In the genomic region with DNA sequence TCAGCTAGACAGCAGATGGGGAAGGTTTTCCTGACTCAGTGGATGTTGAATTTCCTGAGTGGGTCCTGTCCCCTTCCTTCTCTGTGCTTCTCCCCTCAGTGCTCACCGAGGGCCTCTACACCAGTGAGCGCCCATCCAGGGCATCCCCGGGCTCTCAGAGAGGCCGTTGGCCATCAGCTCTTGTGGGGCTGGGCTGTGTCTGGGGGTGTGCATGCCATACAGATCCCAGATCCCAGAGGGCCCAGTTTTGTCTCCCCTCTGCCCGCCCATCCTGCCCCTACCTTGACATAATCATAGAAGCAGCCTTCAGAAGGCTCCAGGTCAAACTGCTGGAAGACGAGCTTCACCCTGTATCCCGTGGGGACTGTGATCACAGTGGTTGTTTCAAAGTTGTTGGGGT, we compare ENCODE assay signal across 11 cellular contexts. TPM values are rescaled to one million over a fixed set of nuclear protein-coding genes. Genes with fewer than 3 reads are reported as not detected.
DNase-seq lines count a peak whose midpoint lies in the region; ATAC-seq, FAIRE-seq and TF ChIP-seq lines count a peak whose summit lies in the region.
"Had no signal": no experiment of that assay in that cellular context is flagged by ENCODE, and none has a peak within 500 bp of the region (broad histone marks: within the 10 kb centered on the region; RNA-seq: fewer than 3 reads in every experiment).

No MANE protein-coding gene starts in this region.

- POLR2A ChIA-PET in A549 (lab: Yijun Ruan, JAX), result interaction anchor here (1.5 to 3.6 kb wide), 2 partner anchors 11 to 30 kb away, joined by 5 to 19 read pairs; a partner anchor contains a TSS

- H3K27me3 ChIP-seq in NT2/D1 (ENCODE audit: insufficient read depth, insufficient read length) (no peaks in the 10 kb centered on the region), hepatocyte (no peaks in the 10 kb centered on the region), rectal smooth muscle tissue (ENCODE audit: control insufficient read depth, insufficient read depth, low read length) (no peaks in the 10 kb centered on the region)

- no peak for TF ChIP-seq RAD21 in A549 (conservative IDR thresholded peaks at IDR 0.05 in 1 of 2, IDR thresholded peaks at IDR 0.05 in 1 of 2)

- DNase-seq in A549 (ENCODE audit: low read depth in 1 of 2, low spot score in 1 of 2) (no peak), NT2/D1 (ENCODE audit: low read depth, low spot score) (no peak), hepatocyte (ENCODE audit: low spot score) (no peak), ureter (ENCODE audit: low spot score) (no peak), NCI-H748 (lab: John Stamatoyannopoulos, UW; ENCODE audit: unreplicated experiment) (no peak)
- DNase-seq: CD4-positive, CD25-positive, alpha-beta regulatory T cell; GOT3; stimulated activated naive CD4-positive, alpha-beta T cell treated with Interleukin-2 at 50 U/mL for 16 hours had no signal

- H2AFZ ChIP-seq in hepatocyte, result no peak overlapping the region

- no peak for ATAC-seq in A549
- no peak for ATAC-seq in SK-N-SH treated with all-trans-retinoic acid at 6 μM for 48 hours
- no peak for ATAC-seq in HG03469 (IDR thresholded peaks at IDR 0.05; ENCODE audit: unreplicated experiment)

- H3K4me2 ChIP-seq in A549 (peak overlapping the region; percentile 79), hepatocyte (peak overlapping the region; percentile 75)

- TF ChIP-seq POLR2A in A549 (IDR thresholded peaks at IDR 0.05; ENCODE audit: low read length), result no peak

- no peaks in the 10 kb centered on the region for H4K20me1 ChIP-seq in hepatocyte (ENCODE audit: insufficient read depth, poor library complexity, severe bottlenecking)

- H3K4me1 ChIP-seq in A549 (peaks cover 20% of the 10 kb centered on the region; the same call in 2 of the 3 replicates), NT2/D1 (ENCODE audit: insufficient read depth, insufficient read length) (peaks cover 41% of the 10 kb centered on the region), hepatocyte (ENCODE audit: insufficient read depth) (no peaks in the 10 kb centered on the region), rectal smooth muscle tissue (ENCODE audit: control insufficient read depth, insufficient read depth, low read length) (peaks cover 11% of the 10 kb centered on the region)

- 87% methylated on average over 7 of the region's 7 CpGs for WGBS in A549 (ENCODE audit: missing lambda C conversion rate)
- WGBS in hepatocyte (ENCODE audit: low lambda C conversion rate, missing lambda C conversion rate), result 97% methylated on average over 7 of the region's 7 CpGs

- peak overlapping the region; percentile 32 for H3K9ac ChIP-seq in NT2/D1 (ENCODE audit: insufficient read length, low read depth)
- H3K9ac ChIP-seq in rectal smooth muscle tissue (ENCODE audit: low read length), result no peak overlapping the region

- H3K9me3 ChIP-seq in A549, result no peaks in the 10 kb centered on the region
- H3K9me3 ChIP-seq in NT2/D1 (ENCODE audit: insufficient read depth, low read length), result no peaks in the 10 kb centered on the region
- no peaks in the 10 kb centered on the region for H3K9me3 ChIP-seq in hepatocyte (ENCODE audit: low read depth)

- H3K9me2 ChIP-seq in hepatocyte (replicated peaks; ENCODE audit: insufficient read depth), result no peaks in the 10 kb centered on the region

- CTCF ChIA-PET in A549 (lab: Yijun Ruan, JAX), result interaction anchor here (0.5 to 13.4 kb wide), 16 partner anchors 9 to 147 kb away, joined by 3 to 197 read pairs (median 5); a partner anchor contains a TSS

- FAIRE-seq in A549 (lab: Jason Lieb, UNC), result no peak

- TF ChIP-seq CTCF in A549 (IDR thresholded peaks at IDR 0.05) (no peak), hepatocyte (IDR thresholded peaks at IDR 0.05; ENCODE audit: poor library complexity) (no peak)

- no peaks in the 10 kb centered on the region for H3K79me2 ChIP-seq in hepatocyte

- no peaks in the 10 kb centered on the region for H3K36me3 ChIP-seq in NT2/D1 (ENCODE audit: insufficient read depth, insufficient read length, low read length)
- H3K36me3 ChIP-seq in hepatocyte (replicated peaks; ENCODE audit: insufficient read depth, low read depth), result no peaks in the 10 kb centered on the region
- H3K36me3 ChIP-seq in rectal smooth muscle tissue (ENCODE audit: control insufficient read depth, insufficient read depth, low read length), result peaks cover 2% of the 10 kb centered on the region

- peak overlapping the region; percentile 85 to 91 for H3K27ac ChIP-seq in A549
- H3K27ac ChIP-seq in hepatocyte, result no peak overlapping the region
- peak overlapping the region; percentile 62 for H3K27ac ChIP-seq in rectal smooth muscle tissue (ENCODE audit: low read depth, low read length)

- no peak for TF ChIP-seq EP300 in A549 (IDR thresholded peaks at IDR 0.05)

- H3K4me3 ChIP-seq in A549, result no peak overlapping the region
- no peak overlapping the region for H3K4me3 ChIP-seq in NT2/D1 (ENCODE audit: insufficient read length, low read depth)
- H3K4me3 ChIP-seq in hepatocyte, result no peak overlapping the region
- peak overlapping the region; percentile 58 for H3K4me3 ChIP-seq in rectal smooth muscle tissue (ENCODE audit: low read length)

TF ChIP-seq in A549, 52 proteins besides CTCF, POLR2A, EP300 and RAD21 (continues in another document):
- no peak for TF ChIP-seq CEBPB (IDR thresholded peaks at IDR 0.05)

TF ChIP-seq in SK-N-SH treated with all-trans-retinoic acid at 6 μM for 48 hours, 23 proteins besides CTCF, POLR2A, EP300 and RAD21:
- TF ChIP-seq ZNF70 (CRISPR knock-in tag; IDR thresholded peaks at IDR 0.05) (no peak), TCF4 (CRISPR knock-in tag; IDR thresholded peaks at IDR 0.05; ENCODE audit: borderline replicate concordance) (no peak), ARNTL (CRISPR knock-in tag; IDR thresholded peaks at IDR 0.05; ENCODE audit: borderline replicate concordance, low read depth) (no peak), BACH2 (CRISPR knock-in tag; IDR thresholded peaks at IDR 0.05; ENCODE audit: borderline replicate concordance) (no peak), TOX (CRISPR knock-in tag; IDR thresholded peaks at IDR 0.05; ENCODE audit: borderline replicate concordance) (no peak)

RNA-seq across cellular contexts. Expression of a gene that starts 1.1 kb away (rescaled TPM):
- polyA plus RNA-seq in A549 (2011; rRNA removed) (36.0 and 57.8 TPM in 2 replicates), A549 (2017; fragmentation: RNase III; extraction: RNeasy Plus Mini Kit Qiagen cat#74134 plus additional on column Dnase treatment) (24.8 to 40.4 TPM (median 31.4 TPM) in 3 replicates), hepatocyte (89.6 and 95.1 TPM in 2 replicates)
- polyA plus RNA-seq in A549 (2012; cell fraction: cytosol; rRNA removed), result 18.5 and 25.0 TPM in 2 replicates
- polyA plus RNA-seq in A549 (2012; cell fraction: nucleus; rRNA removed), result 52.6 and 57.7 TPM in 2 replicates
- 30.6 and 32.9 TPM in 2 replicates for polyA minus RNA-seq in A549 (2011; rRNA and poly(A)+ RNA removed)
- total RNA-seq in hepatocyte (80.1 and 85.4 TPM in 2 replicates), ureter (455 TPM)

RNA-seq across cellular contexts. Expression of a gene that starts 17.8 kb away (rescaled TPM):
- 30.4 and 32.4 TPM in 2 replicates for polyA plus RNA-seq in A549 (2011; rRNA removed)
- 12.2 and 17.4 TPM in 2 replicates for polyA plus RNA-seq in A549 (2012; cell fraction: cytosol; rRNA removed)
- polyA plus RNA-seq in A549 (2012; cell fraction: nucleus; rRNA removed), result 25.9 and 28.2 TPM in 2 replicates
- 20.8 to 28.3 TPM (median 25.2 TPM) in 3 replicates for polyA plus RNA-seq in A549 (2017; fragmentation: RNase III; extraction: RNeasy Plus Mini Kit Qiagen cat#74134 plus additional on column Dnase treatment)
- polyA minus RNA-seq in A549 (2011; rRNA and poly(A)+ RNA removed), result 48.3 and 54.9 TPM in 2 replicates
- total RNA-seq in hepatocyte, result 60.0 and 64.5 TPM in 2 replicates
- polyA plus RNA-seq in hepatocyte, result 26.4 and 35.5 TPM in 2 replicates
- 110 TPM for total RNA-seq in ureter

RNA-seq across cellular contexts. Expression of a gene that starts 30.7 kb away (rescaled TPM):
- polyA plus RNA-seq in A549 (2011; rRNA removed) (107 and 109 TPM in 2 replicates), A549 (2017; fragmentation: RNase III; extraction: RNeasy Plus Mini Kit Qiagen cat#74134 plus additional on column Dnase treatment) (61.2 to 76.2 TPM (median 65.5 TPM) in 3 replicates), hepatocyte (130 and 143 TPM in 2 replicates)
- 24.7 and 35.9 TPM in 2 replicates for polyA plus RNA-seq in A549 (2012; cell fraction: cytosol; rRNA removed)
- polyA plus RNA-seq in A549 (2012; cell fraction: nucleus; rRNA removed), result 43.1 and 64.1 TPM in 2 replicates
- 51.9 and 53.4 TPM in 2 replicates for polyA minus RNA-seq in A549 (2011; rRNA and poly(A)+ RNA removed)
- total RNA-seq in hepatocyte (114 and 120 TPM in 2 replicates), ureter (293 TPM)
- polyA plus RNA-seq: CD4-positive, CD25-positive, alpha-beta regulatory T cell had no signal

RNA-seq across cellular contexts. Expression of a gene that starts 37.5 kb away (rescaled TPM):
- not detected in 2 replicates for polyA plus RNA-seq in A549 (2011; rRNA removed)
- 0.04 TPM in 1 of 2 replicates, not detected in the other for polyA plus RNA-seq in A549 (2012; cell fraction: cytosol; rRNA removed)
- polyA plus RNA-seq in A549 (2012; cell fraction: nucleus; rRNA removed), result not detected in 2 replicates
- 0.09 to 0.44 TPM (median 0.25 TPM) in 3 replicates for polyA plus RNA-seq in A549 (2017; fragmentation: RNase III; extraction: RNeasy Plus Mini Kit Qiagen cat#74134 plus additional on column Dnase treatment)
- polyA minus RNA-seq in A549 (2011; rRNA and poly(A)+ RNA removed), result not detected in 2 replicates
- total RNA-seq in hepatocyte, result 11.1 and 16.2 TPM in 2 replicates
- polyA plus RNA-seq in hepatocyte, result 23.0 and 30.0 TPM in 2 replicates
- 7.5 TPM for total RNA-seq in ureter
- total RNA-seq: CD4-positive, CD25-positive, alpha-beta regulatory T cell had no signal
- polyA plus RNA-seq: CD4-positive, CD25-positive, alpha-beta regulatory T cell had no signal

RNA-seq across cellular contexts. Expression of a gene that starts 39.0 kb away (rescaled TPM):
- 24.9 and 32.7 TPM in 2 replicates for polyA plus RNA-seq in A549 (2011; rRNA removed)
- polyA plus RNA-seq in A549 (2012; cell fraction: cytosol; rRNA removed), result 16.3 and 19.7 TPM in 2 replicates
- 222 and 235 TPM in 2 replicates for polyA plus RNA-seq in A549 (2012; cell fraction: nucleus; rRNA removed)
- 17.4 to 22.5 TPM (median 19.3 TPM) in 3 replicates for polyA plus RNA-seq in A549 (2017; fragmentation: RNase III; extraction: RNeasy Plus Mini Kit Qiagen cat#74134 plus additional on column Dnase treatment)
- polyA minus RNA-seq in A549 (2011; rRNA and poly(A)+ RNA removed), result 18.9 and 26.1 TPM in 2 replicates
- 38.0 and 57.0 TPM in 2 replicates for total RNA-seq in hepatocyte
- 37.8 and 39.5 TPM in 2 replicates for polyA plus RNA-seq in hepatocyte
- total RNA-seq in ureter, result 48.2 TPM
